ENCODE assay signal across 9 cellular contexts in the genomic region with DNA sequence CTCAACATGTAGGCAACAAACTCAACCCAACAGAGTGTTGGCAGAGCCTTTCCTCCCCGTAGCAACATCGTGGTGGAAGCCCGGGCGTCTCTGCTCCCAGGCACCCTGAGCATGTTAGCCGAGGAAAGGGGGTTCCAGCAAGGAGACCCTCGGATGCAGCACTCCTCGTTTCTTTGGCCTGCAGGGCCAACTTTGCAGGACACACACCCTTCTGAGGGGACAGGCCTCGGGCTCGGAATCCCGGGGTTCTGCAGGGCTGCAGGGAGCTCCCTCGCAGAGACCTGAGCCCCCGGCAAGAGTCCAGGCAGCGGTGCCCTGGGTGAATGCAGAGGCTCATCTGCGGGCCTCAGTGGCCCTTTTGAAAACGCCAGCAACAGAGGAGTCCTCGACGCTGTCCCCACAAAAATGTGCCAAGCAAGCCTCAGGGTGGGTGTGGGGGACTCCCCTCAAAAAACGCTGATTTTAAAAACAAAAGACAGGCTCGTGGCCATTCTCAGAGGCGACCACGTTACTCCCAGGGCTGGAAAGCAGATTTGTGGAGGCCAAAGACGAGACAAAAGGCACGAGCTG. TPM values are rescaled to one million over a fixed set of nuclear protein-coding genes. Genes with fewer than 3 reads are reported as not detected.
DNase-seq lines count a peak whose midpoint lies in the region; ATAC-seq and TF ChIP-seq lines count a peak whose summit lies in the region.
"Had no signal": no experiment of that assay in that cellular context is flagged by ENCODE, and none has a peak within 500 bp of the region (broad histone marks: within the 10 kb centered on the region; RNA-seq: fewer than 3 reads in every experiment).

No MANE protein-coding gene starts in this region.

- H3K27me3 ChIP-seq in parathyroid adenoma (ENCODE audit: control insufficient read depth, insufficient read depth, low read length), result no peaks in the 10 kb centered on the region

- H3K9me3 Mint-ChIP-seq in activated CD4-positive, alpha-beta memory T cell treated with anti-CD3 and anti-CD28 coated beads, Interleukin-2, amount 10 ng/mL, durations not matched to agents 7 days and 5 days, result no peaks in the 10 kb centered on the region
- H3K9me3 Mint-ChIP-seq in glutamatergic neuron (ENCODE audit: unreplicated experiment), result peaks cover 13% of the 10 kb centered on the region

- peaks cover 10% of the 10 kb centered on the region for H3K4me1 Mint-ChIP-seq in activated CD4-positive, alpha-beta memory T cell treated with anti-CD3 and anti-CD28 coated beads, Interleukin-2, amount 10 ng/mL, durations not matched to agents 7 days and 5 days
- H3K4me1 Mint-ChIP-seq in glutamatergic neuron (ENCODE audit: low read depth, unreplicated experiment), result peaks cover 17% of the 10 kb centered on the region

- peak overlapping the region; percentile 84 for H3K4me2 ChIP-seq in parathyroid adenoma (ENCODE audit: low read length)

- POLR2A ChIA-PET in activated CD4-positive, alpha-beta memory T cell treated with anti-CD3 and anti-CD28 coated beads, Interleukin-2, amount 10 ng/mL, durations not matched to agents 7 days and 5 days (lab: Charles Lee), result interaction anchor here (1.8 kb wide), 1 partner anchor 416 kb away, joined by 4 read pairs; a partner anchor contains a TSS

- H3K27me3 Mint-ChIP-seq in activated CD4-positive, alpha-beta memory T cell treated with anti-CD3 and anti-CD28 coated beads, Interleukin-2, amount 10 ng/mL, durations not matched to agents 7 days and 5 days, result peaks cover 63% of the 10 kb centered on the region
- H3K27me3 Mint-ChIP-seq in glutamatergic neuron (ENCODE audit: unreplicated experiment), result peaks cover 10% of the 10 kb centered on the region

- CTCF ChIA-PET in activated CD4-positive, alpha-beta memory T cell treated with anti-CD3 and anti-CD28 coated beads, Interleukin-2, amount 10 ng/mL, durations not matched to agents 7 days and 5 days (lab: Charles Lee), result interaction anchor here (1.2 kb wide), 1 partner anchor 158 kb away, joined by 3 read pairs; no protein-coding TSS in a partner anchor

- peak overlapping the region; percentile 50 for H3K4me3 ChIP-seq in parathyroid adenoma (ENCODE audit: low read depth, low read length)

- peak; percentile 52 for DNase-seq in DMS 273 (lab: John Stamatoyannopoulos, UW; ENCODE audit: unreplicated experiment)
- no peak for DNase-seq in DMS 273 treated with DMSO at 0.1 percent for 48 hours (lab: John Stamatoyannopoulos, UW)
- no peak for DNase-seq in activated CD4-positive, alpha-beta memory T cell treated with anti-CD3 and anti-CD28 coated beads, Interleukin-2, amount 10 ng/mL, durations not matched to agents 7 days and 5 days
- peak; percentile 45 for DNase-seq in glutamatergic neuron
- DNase-seq in SIG-M5 treated with dmso at 0.1 percent for 504 hours (lab: John Stamatoyannopoulos, UW; ENCODE audit: unreplicated experiment), result no peak
- no peak for DNase-seq in amniotic stem cell (lab: John Stamatoyannopoulos, UW)

- no peak for ATAC-seq in GM21360 (IDR thresholded peaks at IDR 0.05; ENCODE audit: unreplicated experiment)

- H3K27ac ChIP-seq in parathyroid adenoma, result no peak overlapping the region
- H3K27ac ChIP-seq: 22Rv1 had no signal

- TF ChIP-seq CTCF in glutamatergic neuron (IDR thresholded peaks at IDR 0.05; ENCODE audit: partially characterized antibody, unreplicated experiment) (no peak), parathyroid adenoma (IDR thresholded peaks at IDR 0.05) (no peak)

- H3K9ac ChIP-seq in parathyroid adenoma, result no peak overlapping the region

- H3K4me3 Mint-ChIP-seq in activated CD4-positive, alpha-beta memory T cell treated with anti-CD3 and anti-CD28 coated beads, Interleukin-2, amount 10 ng/mL, durations not matched to agents 7 days and 5 days, result peak overlapping the region; percentile 68
- peak overlapping the region; percentile 99 for H3K4me3 Mint-ChIP-seq in glutamatergic neuron (ENCODE audit: unreplicated experiment)

- H2AFZ ChIP-seq in parathyroid adenoma, result peak overlapping the region; percentile 85

- no peak overlapping the region for H3K27ac Mint-ChIP-seq in activated CD4-positive, alpha-beta memory T cell treated with anti-CD3 and anti-CD28 coated beads, Interleukin-2, amount 10 ng/mL, durations not matched to agents 7 days and 5 days
- peak overlapping the region; percentile 98 for H3K27ac Mint-ChIP-seq in glutamatergic neuron (ENCODE audit: unreplicated experiment)

- H3K4me1 ChIP-seq in parathyroid adenoma, result no peaks in the 10 kb centered on the region

- no peaks in the 10 kb centered on the region for H3K79me2 ChIP-seq in parathyroid adenoma

- H3K36me3 Mint-ChIP-seq in activated CD4-positive, alpha-beta memory T cell treated with anti-CD3 and anti-CD28 coated beads, Interleukin-2, amount 10 ng/mL, durations not matched to agents 7 days and 5 days (ENCODE audit: low read depth), result no peaks in the 10 kb centered on the region
- H3K36me3 Mint-ChIP-seq in glutamatergic neuron (ENCODE audit: unreplicated experiment), result peaks cover 5% of the 10 kb centered on the region

- no peaks in the 10 kb centered on the region for H3K9me3 ChIP-seq in parathyroid adenoma (ENCODE audit: control insufficient read depth, low read length)

- no peaks in the 10 kb centered on the region for H3K36me3 ChIP-seq in parathyroid adenoma (ENCODE audit: control insufficient read depth, insufficient read depth, low read length)

RNA-seq across cellular contexts. Expression of a gene that starts 1.4 kb away (rescaled TPM):
- 1 to 10 TPM; 6.0 to 6.8 TPM for total RNA-seq in activated CD4-positive, alpha-beta memory T cell treated with anti-CD3 and anti-CD28 coated beads, Interleukin-2, amount 10 ng/mL, durations not matched to agents 7 days and 5 days
- total RNA-seq in glutamatergic neuron (ENCODE audit: unreplicated experiment), result 186 TPM

Comparison
In these comparisons a context has a peak if more than half of its experiments do, and no peak if none do; other contexts are left out.
1. DNase-seq: peak in DMS 273 (single experiment) and glutamatergic neuron (single experiment); none in DMS 273 treated with DMSO at 0.1 percent for 48 hours (single experiment), activated CD4-positive, alpha-beta memory T cell treated with anti-CD3 and anti-CD28 coated beads, Interleukin-2, amount 10 ng/mL, durations not matched to agents 7 days and 5 days (single experiment), SIG-M5 treated with dmso at 0.1 percent for 504 hours (single experiment) and amniotic stem cell (single experiment).
2. RNA of a gene that starts 1.4 kb away (total RNA-seq): 186 TPM in glutamatergic neuron (single experiment); 6.0 to 6.8 TPM in activated CD4-positive, alpha-beta memory T cell treated with anti-CD3 and anti-CD28 coated beads, Interleukin-2, amount 10 ng/mL, durations not matched to agents 7 days and 5 days; every median in the first group is over 10 times any median in the second.